Comparison of ENCODE assay signal across 14 cellular contexts in the genomic region with DNA sequence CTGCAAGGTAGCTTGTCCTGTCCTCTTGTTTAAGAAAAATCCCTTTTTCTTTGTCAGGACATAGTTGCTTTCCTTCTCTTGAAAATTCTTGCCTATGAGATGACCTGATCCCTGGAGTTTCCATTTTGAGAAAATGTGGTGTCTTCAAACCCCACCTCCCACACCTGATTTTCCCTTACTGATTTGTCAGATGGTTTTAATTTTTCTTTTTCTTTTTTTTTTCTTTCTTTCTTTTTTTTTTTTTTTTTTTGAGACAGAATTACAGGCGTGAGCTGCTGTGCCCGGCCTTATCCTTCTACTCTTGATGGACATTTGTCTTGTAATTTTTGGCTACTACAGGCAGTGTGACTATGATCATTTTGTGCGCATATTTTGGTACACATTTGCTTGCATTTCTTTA. TPM values are rescaled to one million over a fixed set of nuclear protein-coding genes. Genes with fewer than 3 reads are reported as not detected.
A peak's percentile ranks its signal among the peaks of the same experiment; 100 is the strongest.
DNase-seq lines count a peak whose midpoint lies in the region; ATAC-seq, FAIRE-seq and TF ChIP-seq lines count a peak whose summit lies in the region.
"Had no signal": no experiment of that assay in that cellular context is flagged by ENCODE, and none has a peak within 500 bp of the region (broad histone marks: within the 10 kb centered on the region; RNA-seq: fewer than 3 reads in every experiment).

No MANE protein-coding gene starts in this region.

- H3K4ac ChIP-seq in H1 (replicated peaks; ENCODE audit: insufficient read length, low read depth, low read length) (no peak overlapping the region), neuronal stem cell (ENCODE audit: low read length) (no peak overlapping the region)

- CTCF ChIA-PET in CD4-positive, alpha-beta memory T cell (lab: Charles Lee; ENCODE audit: partially characterized antibody): interaction anchor here (0.7 kb wide), 1 partner anchor 104 kb away, joined by 3 read pairs; no protein-coding TSS in a partner anchor
- CTCF ChIA-PET in H1 (lab: Charles Lee; ENCODE audit: partially characterized antibody): no interaction called here

- H3K14ac ChIP-seq in H1 (ENCODE audit: insufficient read length) (no peak overlapping the region), neuronal stem cell (ENCODE audit: low read length) (no peak overlapping the region)

- no peak for TF ChIP-seq POLR2A in H1 (IDR thresholded peaks at IDR 0.05; ENCODE audit: control extremely low read depth in 1 of 2, low read depth in 2 of 2, low read length in 2 of 2)

- peaks cover 32 to 36% of the 10 kb centered on the region in 2 donors for H3K36me3 Mint-ChIP-seq in CD4-positive, alpha-beta memory T cell
- H3K36me3 Mint-ChIP-seq in naive thymus-derived CD8-positive, alpha-beta T cell: peaks cover 23 to 57% (median 43%) of the 10 kb centered on the region in 3 donors

- peaks cover 0 to 8% of the 10 kb centered on the region in 2 donors for H3K9me3 ChIP-seq in CD4-positive, alpha-beta memory T cell (ENCODE audit: control insufficient read depth in 1 of 2, low read length in 2 of 2)
- H3K9me3 ChIP-seq in H1 (ENCODE audit: insufficient read depth in 2 of 2, low read depth in 1 of 2, low read length in 1 of 2) (peaks cover 0 to 2% of the 10 kb centered on the region in 2 experiments; a peak in 1 of 4 replicates), neuronal stem cell (replicated peaks in 1 of 2; ENCODE audit: control insufficient read depth in 2 of 2, insufficient read depth in 1 of 2, low read depth in 1 of 2, low read length in 2 of 2) (peaks cover 8 to 58% of the 10 kb centered on the region in 2 donors)
- H3K9me3 ChIP-seq: body of pancreas had no signal

- H3K79me1 ChIP-seq in H1 (ENCODE audit: low read depth, low read length): peaks cover 8% of the 10 kb centered on the region
- peaks cover 8% of the 10 kb centered on the region for H3K79me1 ChIP-seq in neuronal stem cell (ENCODE audit: low read depth, low read length)

- peak overlapping the region; percentile 86 for H3K27ac ChIP-seq in CD4-positive, alpha-beta memory T cell (ENCODE audit: low read depth, low read length)
- H3K27ac ChIP-seq in H1 (ENCODE audit: low read depth, low read length) (no peak overlapping the region), neuronal stem cell (replicated peaks; ENCODE audit: low read length) (no peak overlapping the region)
- H3K27ac ChIP-seq: left lung had no signal

- no peak overlapping the region for H3K56ac ChIP-seq in H1 (replicated peaks; ENCODE audit: insufficient read length, low read depth, low read length)

- H2AK5ac ChIP-seq in H1 (ENCODE audit: low read depth, low read length) (no peak overlapping the region), neuronal stem cell (ENCODE audit: low read depth, low read length) (no peak overlapping the region)

- no peak for FAIRE-seq in H1 (lab: Jason Lieb, UNC)
- FAIRE-seq: urothelium cell line had no signal

- H3K27me3 Mint-ChIP-seq in CD4-positive, alpha-beta memory T cell: no peaks in the 10 kb centered on the region
- no peaks in the 10 kb centered on the region for H3K27me3 Mint-ChIP-seq in naive thymus-derived CD8-positive, alpha-beta T cell

- H3K4me1 Mint-ChIP-seq in CD4-positive, alpha-beta memory T cell: peaks cover 5 to 26% (median 9%) of the 10 kb centered on the region in 4 donors
- H3K4me1 Mint-ChIP-seq in naive thymus-derived CD8-positive, alpha-beta T cell: peaks cover 3 to 20% (median 9%) of the 10 kb centered on the region in 4 donors

- H3K27ac Mint-ChIP-seq in CD4-positive, alpha-beta memory T cell: peak overlapping the region in 2 of 7 donors; percentile 44 to 63
- H3K27ac Mint-ChIP-seq in naive thymus-derived CD8-positive, alpha-beta T cell: peak overlapping the region in 2 of 10 donors; percentile 43 to 60

- no peak overlapping the region for H2BK12ac ChIP-seq in H1 (ENCODE audit: low read depth, low read length)
- H2BK12ac ChIP-seq in neuronal stem cell (ENCODE audit: low read length): no peak overlapping the region

- no peak overlapping the region for H3K23ac ChIP-seq in H1 (ENCODE audit: insufficient read length)
- H3K23ac ChIP-seq in neuronal stem cell (ENCODE audit: low read depth, low read length, poor library complexity): no peak overlapping the region

- intact Hi-C loops in CD4-positive, alpha-beta memory T cell (cut with micrococcal nuclease): loop anchor here (2.0 kb wide), 4 partner anchors 185 to 615 kb away; a partner anchor contains a TSS

- peaks cover 16% of the 10 kb centered on the region for H3K23me2 ChIP-seq in H1 (ENCODE audit: low read depth, low read length)

- H3K18ac ChIP-seq in H1 (ENCODE audit: extremely low read depth, low read length): no peak overlapping the region
- H3K18ac ChIP-seq in neuronal stem cell (ENCODE audit: low read length): no peak overlapping the region

- H3K4me3 Mint-ChIP-seq in CD4-positive, alpha-beta memory T cell: peak overlapping the region in 1 of 8 donors; percentile 66
- no peak overlapping the region for H3K4me3 Mint-ChIP-seq in naive thymus-derived CD8-positive, alpha-beta T cell

- no peaks in the 10 kb centered on the region for H4K20me1 ChIP-seq in H1 (replicated peaks in 1 of 2; ENCODE audit: control insufficient read depth in 1 of 2, insufficient read depth in 2 of 2, low read length in 2 of 2)

- 94% methylated on average over 3 of the region's 3 CpGs; no CpG with 5 or more reads in 1 of the 2 experiments for WGBS in H1 (ENCODE audit: extremely low coverage in 1 of 2, insufficient coverage in 1 of 2, insufficient read length in 1 of 2, insufficient replicate concordance in 2 of 2, low coverage in 1 of 2, low lambda C conversion rate in 2 of 2, missing lambda C conversion rate in 1 of 2), 2 experiments
- no CpG with 5 or more reads among the region's 3 CpGs for WGBS in neuronal stem cell (ENCODE audit: extremely low coverage in 2 of 2, insufficient read length in 2 of 2, insufficient replicate concordance in 1 of 2), 2 donors

- peak overlapping the region; percentile 93 to 100; a peak in 3 of 4 replicates for H3K4me2 ChIP-seq in H1 (ENCODE audit: insufficient read depth in 1 of 2, low read depth in 2 of 2, low read length in 2 of 2)
- peak overlapping the region; percentile 79 for H3K4me2 ChIP-seq in neuronal stem cell (ENCODE audit: insufficient read depth, low read length, poor library complexity, severe bottlenecking)

- H4K5ac ChIP-seq in H1 (ENCODE audit: insufficient read length, low read depth, low read length): no peak overlapping the region

- H4K91ac ChIP-seq in H1 (replicated peaks; ENCODE audit: insufficient read length, low read length) (no peak overlapping the region), neuronal stem cell (ENCODE audit: low read depth, low read length, poor library complexity) (no peak overlapping the region)

- POLR2A ChIA-PET in CD4-positive, alpha-beta memory T cell (lab: Charles Lee; ENCODE audit: partially characterized antibody): interaction anchor here (0.6 to 5.2 kb wide), 4 partner anchors 14 to 869 kb away, joined by 3 to 183 read pairs (median 10); a partner anchor contains a TSS
- POLR2A ChIA-PET in H1 (lab: Charles Lee; ENCODE audit: partially characterized antibody): interaction anchor here (2.2 to 5.1 kb wide), 3 partner anchors 13 to 279 kb away, joined by 4 to 103 read pairs (median 14); a partner anchor contains a TSS
- POLR2A ChIA-PET in naive thymus-derived CD8-positive, alpha-beta T cell (lab: Charles Lee): interaction anchor here (0.6 to 1.5 kb wide), 2 partner anchors 14 to 519 kb away, joined by 3 to 7 read pairs; a partner anchor contains a TSS

- H2BK120ac ChIP-seq in H1 (replicated peaks; ENCODE audit: low read depth, low read length) (no peak overlapping the region), neuronal stem cell (ENCODE audit: low read depth, low read length) (no peak overlapping the region)

- H3K36me3 ChIP-seq in CD4-positive, alpha-beta memory T cell (ENCODE audit: insufficient read depth, low read length): peaks cover 4% of the 10 kb centered on the region
- H3K36me3 ChIP-seq in H1 (ENCODE audit: control insufficient read depth in 2 of 4, insufficient read depth in 4 of 4, low read length in 3 of 4) (peaks cover 2 to 16% (median 7%) of the 10 kb centered on the region in 4 experiments; a peak in 5 of 8 replicates), neuronal stem cell (replicated peaks in 1 of 2; ENCODE audit: control insufficient read depth in 2 of 2, insufficient read depth in 2 of 2, low read length in 2 of 2) (peaks cover 3 to 58% of the 10 kb centered on the region in 2 donors)

- H2BK5ac ChIP-seq in H1 (ENCODE audit: low read depth, low read length) (no peak overlapping the region), neuronal stem cell (ENCODE audit: low read length) (no peak overlapping the region)

- TF ChIP-seq EP300 in H1 (IDR thresholded peaks at IDR 0.05; ENCODE audit: borderline replicate concordance in 1 of 2, low read depth in 2 of 2, low read length in 2 of 2): no peak

- peaks cover 29% of the 10 kb centered on the region for H3K4me1 ChIP-seq in CD4-positive, alpha-beta memory T cell (ENCODE audit: insufficient read depth, low read length)
- H3K4me1 ChIP-seq in H1 (replicated peaks in 1 of 4; ENCODE audit: control insufficient read depth in 3 of 4, insufficient read depth in 4 of 4, low read length in 3 of 4): peaks cover 0 to 2% (median 0%) of the 10 kb centered on the region in 4 experiments; a peak in 3 of 7 replicates
- no peaks in the 10 kb centered on the region for H3K4me1 ChIP-seq in neuronal stem cell (ENCODE audit: control insufficient read depth in 2 of 2, insufficient read depth in 1 of 2, low read depth in 1 of 2, low read length in 2 of 2)

- DNase-seq in CD4-positive, alpha-beta memory T cell: no peak
- DNase-seq in LNCaP clone FGC (ENCODE audit: low read depth) (no peak), H1 (ENCODE audit: low read depth in 1 of 2, low spot score in 2 of 2) (no peak), neuronal stem cell (ENCODE audit: low spot score) (no peak), AG20443 (ENCODE audit: low spot score) (no peak), SW480 (ENCODE audit: low spot score) (no peak), NCI-H1105 (lab: John Stamatoyannopoulos, UW) (no peak)
- DNase-seq in naive thymus-derived CD8-positive, alpha-beta T cell: no peak
- DNase-seq: body of pancreas; left lung; NCI-H1436 treated with DMSO at 0.1 percent for 48 hours; NK-92 treated with Interleukin-12 subunit alpha and Interleukin-12 subunit beta, amount 100 ng/mL, for 24 hours; T-helper 2 cell had no signal

- H3K79me2 ChIP-seq in H1 (ENCODE audit: control insufficient read depth in 1 of 2, insufficient read depth in 2 of 2, low read length in 2 of 2): peaks cover 0 to 21% of the 10 kb centered on the region in 2 experiments; a peak in 2 of 4 replicates

- no peaks in the 10 kb centered on the region for H3K27me3 ChIP-seq in CD4-positive, alpha-beta memory T cell (ENCODE audit: insufficient read depth, low read length)
- no peaks in the 10 kb centered on the region for H3K27me3 ChIP-seq in H1 (replicated peaks in 1 of 4; ENCODE audit: control insufficient read depth in 3 of 4, extremely low read depth in 1 of 4, insufficient read depth in 3 of 4, low read length in 3 of 4)
- no peaks in the 10 kb centered on the region for H3K27me3 ChIP-seq in neuronal stem cell (ENCODE audit: control insufficient read depth in 3 of 3, insufficient read depth in 3 of 3, low read depth in 1 of 3, low read length in 3 of 3)
- H3K27me3 ChIP-seq: body of pancreas, left lung had no signal

- TF ChIP-seq CTCF in LNCaP clone FGC (IDR thresholded peaks at IDR 0.05; ENCODE audit: control insufficient read depth, extremely low read depth, insufficient read depth) (no peak), H1 (IDR thresholded peaks at IDR 0.05; ENCODE audit: control extremely low read depth in 1 of 3, insufficient read depth in 1 of 3, low read depth in 1 of 3, low read length in 3 of 3) (no peak)

- peak overlapping the region in 1 of 2 donors; percentile 88 for H3K4me3 ChIP-seq in CD4-positive, alpha-beta memory T cell (ENCODE audit: low read length in 2 of 2)
- H3K4me3 ChIP-seq in LNCaP clone FGC (ENCODE audit: low read depth, low read length) (peak overlapping the region; percentile 97), H1 (ENCODE audit: extremely low read depth in 1 of 4, insufficient read depth in 2 of 4, low read depth in 3 of 4, low read length in 4 of 4) (peak overlapping the region; percentile 89 to 99 (median 96); a peak in 6 of 8 replicates), neuronal stem cell (ENCODE audit: low read length in 2 of 2) (peak overlapping the region in 1 of 2 donors; percentile 73)

- no peak overlapping the region for H2BK20ac ChIP-seq in H1 (ENCODE audit: low read length)

- H2AFZ ChIP-seq in H1 (ENCODE audit: low read length) (no peak overlapping the region), neuronal stem cell (ENCODE audit: low read length) (no peak overlapping the region)

- H3K9me3 Mint-ChIP-seq in CD4-positive, alpha-beta memory T cell: peaks cover 0 to 26% (median 12%) of the 10 kb centered on the region in 8 donors
- peaks cover 0 to 34% (median 17%) of the 10 kb centered on the region in 9 donors for H3K9me3 Mint-ChIP-seq in naive thymus-derived CD8-positive, alpha-beta T cell

- H2BK15ac ChIP-seq in H1 (ENCODE audit: low read length): no peak overlapping the region
- H2BK15ac ChIP-seq in neuronal stem cell (ENCODE audit: low read length): no peak overlapping the region

- no peak for ATAC-seq in naive thymus-derived CD8-positive, alpha-beta T cell
- ATAC-seq: body of pancreas, left lung had no signal

- H4K8ac ChIP-seq in H1 (ENCODE audit: extremely low read depth, insufficient read depth, low read length) (no peak overlapping the region), neuronal stem cell (ENCODE audit: low read depth, low read length) (no peak overlapping the region)

- H3K9ac ChIP-seq in H1 (replicated peaks in 1 of 4; ENCODE audit: extremely low read depth in 1 of 4, low read depth in 3 of 4, low read length in 3 of 4) (peak overlapping the region in 1 of 4 experiments; percentile 94; a peak in 1 of 7 replicates), neuronal stem cell (ENCODE audit: low read depth, low read length, poor library complexity) (no peak overlapping the region)

- TF ChIP-seq RAD21 in H1 (IDR thresholded peaks at IDR 0.05 in 1 of 2, conservative IDR thresholded peaks at IDR 0.05 in 1 of 2; ENCODE audit: low read depth in 2 of 2, low read length in 2 of 2): no peak

RNA-seq across cellular contexts. Expression of a gene that starts 1.2 kb away (rescaled TPM):
- 10 to 100 TPM; 17.6 to 18.0 TPM for total RNA-seq in CD4-positive, alpha-beta memory T cell
- 10 to 100 TPM in 1 of 2 donors, 1 to 10 TPM in 1; 7.9 to 10.0 TPM for polyA plus RNA-seq in CD4-positive, alpha-beta memory T cell
- total RNA-seq in H1 (2021; fragmentation: NEBNext Ultra II Directional; extraction: Animal tissue kit (Norgen Biotek cat#: 25700)): 5.1 TPM in 2 replicates
- 3.2 and 3.8 TPM in 2 replicates for polyA plus RNA-seq in H1 (2011; rRNA removed)
- 3.7 TPM for polyA plus RNA-seq in H1 (2011; cell fraction: cytosol; rRNA removed)
- 2.4 TPM for polyA plus RNA-seq in H1 (2011; cell fraction: nucleus; rRNA removed)
- polyA plus RNA-seq in H1 (2012, experiment 1 of 2): 2.9 to 5.3 TPM (median 3.8 TPM) in 4 replicates
- 1.4 TPM for polyA plus RNA-seq in H1 (2012, experiment 2 of 2)
- 3.9 TPM for polyA plus RNA-seq in H1 (2013, experiment 1 of 2)
- polyA plus RNA-seq in H1 (2013, experiment 2 of 2): 3.2 TPM
- 3.2 and 6.5 TPM in 2 replicates for polyA minus RNA-seq in H1 (2011; rRNA and poly(A)+ RNA removed)
- 7.3 TPM for polyA minus RNA-seq in H1 (2011; cell fraction: cytosol; rRNA and poly(A)+ RNA removed)
- polyA minus RNA-seq in H1 (2011; cell fraction: nucleus; rRNA and poly(A)+ RNA removed): 13.0 TPM
- polyA plus RNA-seq in neuronal stem cell (2013, experiment 1 of 2): 6.2 TPM
- polyA plus RNA-seq in neuronal stem cell (2013, experiment 2 of 2): 6.2 TPM
- 10 to 100 TPM; 16.0 to 19.6 TPM for total RNA-seq in naive thymus-derived CD8-positive, alpha-beta T cell
- 1 to 10 TPM; 5.1 to 10.0 (median 6.8) TPM for polyA plus RNA-seq in naive thymus-derived CD8-positive, alpha-beta T cell

RNA-seq across cellular contexts. Expression of a gene that starts 13.7 kb away (rescaled TPM):
- 10 to 100 TPM; 12.4 to 13.4 TPM for total RNA-seq in CD4-positive, alpha-beta memory T cell
- polyA plus RNA-seq in CD4-positive, alpha-beta memory T cell: 1 to 10 TPM; 5.1 to 6.6 TPM
- total RNA-seq in H1 (2021; fragmentation: NEBNext Ultra II Directional; extraction: Animal tissue kit (Norgen Biotek cat#: 25700)): 7.2 and 7.5 TPM in 2 replicates
- 1.7 and 1.9 TPM in 2 replicates for polyA plus RNA-seq in H1 (2011; rRNA removed)
- polyA plus RNA-seq in H1 (2011; cell fraction: cytosol; rRNA removed): 3.1 TPM
- 1.8 TPM for polyA plus RNA-seq in H1 (2011; cell fraction: nucleus; rRNA removed)
- 2.8 to 3.9 TPM (median 3.3 TPM) in 4 replicates for polyA plus RNA-seq in H1 (2012, experiment 1 of 2)
- polyA plus RNA-seq in H1 (2012, experiment 2 of 2): 0.81 TPM
- polyA plus RNA-seq in H1 (2013, experiment 1 of 2): 2.8 TPM
- 2.4 TPM for polyA plus RNA-seq in H1 (2013, experiment 2 of 2)
- polyA minus RNA-seq in H1 (2011; rRNA and poly(A)+ RNA removed): 3.4 and 3.7 TPM in 2 replicates
- 3.2 TPM for polyA minus RNA-seq in H1 (2011; cell fraction: cytosol; rRNA and poly(A)+ RNA removed)
- polyA minus RNA-seq in H1 (2011; cell fraction: nucleus; rRNA and poly(A)+ RNA removed): 8.3 TPM
- polyA plus RNA-seq in neuronal stem cell (2013, experiment 1 of 2): 4.1 TPM
- polyA plus RNA-seq in neuronal stem cell (2013, experiment 2 of 2): 4.6 TPM
- 10 to 100 TPM; 16.6 to 20.6 TPM for total RNA-seq in naive thymus-derived CD8-positive, alpha-beta T cell
- polyA plus RNA-seq in naive thymus-derived CD8-positive, alpha-beta T cell: 1 to 10 TPM; 5.1 to 6.6 (median 5.7) TPM
